7 cellular contexts compared by ENCODE assay signal in genomic region chr16:81003610-81004460, GRCh38. TPM values are rescaled to one million over a fixed set of nuclear protein-coding genes. Genes with fewer than 3 reads are reported as not detected.
A peak's percentile ranks its signal among the peaks of the same experiment; 100 is the strongest.
DNase-seq lines count a peak whose midpoint lies in the region; ATAC-seq and TF ChIP-seq lines count a peak whose summit lies in the region.

No MANE protein-coding gene starts in this region.

- H3K9me3 Mint-ChIP-seq in HFFc6, result no peaks in the 10 kb centered on the region
- H3K9me3 Mint-ChIP-seq in stimulated activated naive B cell treated with anti-CD40 and anti-IgM and Interleukin-4, amounts not matched to agents 10 μg/mL and 1 μg/mL and 100 μg/mL, for 72 hours, result no peaks in the 10 kb centered on the region

- H3K4me3 ChIP-seq in fibroblast of villous mesenchyme (ENCODE audit: low read depth, low read length), result peak overlapping the region; percentile 96

- ATAC-seq in stimulated activated naive B cell treated with anti-CD40 and anti-IgM and Interleukin-4, amounts not matched to agents 10 μg/mL and 1 μg/mL and 100 μg/mL, for 72 hours (replicated peaks), result no peak
- ATAC-seq in GM19023 (IDR thresholded peaks at IDR 0.05; ENCODE audit: unreplicated experiment), result no peak

- peaks cover 27% of the 10 kb centered on the region for H3K36me3 Mint-ChIP-seq in HFFc6 (ENCODE audit: low read depth)
- H3K36me3 Mint-ChIP-seq in stimulated activated naive B cell treated with anti-CD40 and anti-IgM and Interleukin-4, amounts not matched to agents 10 μg/mL and 1 μg/mL and 100 μg/mL, for 72 hours, result peaks cover 4 to 32% of the 10 kb centered on the region in 2 donors

- TF ChIP-seq CTCF in HFFc6 (IDR thresholded peaks at IDR 0.05) (no peak), VCaP (conservative IDR thresholded peaks at IDR 0.05) (no peak), fibroblast of villous mesenchyme (IDR thresholded peaks at IDR 0.05; ENCODE audit: insufficient read depth, low read depth, low read length) (no peak)

- H3K27ac ChIP-seq in VCaP, result peak overlapping the region; percentile 90

- H3K4me1 Mint-ChIP-seq in HFFc6 (ENCODE audit: low read depth), result peaks cover 54% of the 10 kb centered on the region
- peaks cover 32 to 81% of the 10 kb centered on the region in 2 donors for H3K4me1 Mint-ChIP-seq in stimulated activated naive B cell treated with anti-CD40 and anti-IgM and Interleukin-4, amounts not matched to agents 10 μg/mL and 1 μg/mL and 100 μg/mL, for 72 hours

- H3K27me3 Mint-ChIP-seq in HFFc6 (ENCODE audit: insufficient read depth), result peaks cover 3% of the 10 kb centered on the region
- H3K27me3 Mint-ChIP-seq in stimulated activated naive B cell treated with anti-CD40 and anti-IgM and Interleukin-4, amounts not matched to agents 10 μg/mL and 1 μg/mL and 100 μg/mL, for 72 hours, result no peaks in the 10 kb centered on the region

- peak overlapping the region; percentile 86 for H3K27ac Mint-ChIP-seq in HFFc6
- H3K27ac Mint-ChIP-seq in stimulated activated naive B cell treated with anti-CD40 and anti-IgM and Interleukin-4, amounts not matched to agents 10 μg/mL and 1 μg/mL and 100 μg/mL, for 72 hours, result peak overlapping the region; percentile 79

- H3K4me3 Mint-ChIP-seq in HFFc6, result peak overlapping the region; percentile 93
- H3K4me3 Mint-ChIP-seq in stimulated activated naive B cell treated with anti-CD40 and anti-IgM and Interleukin-4, amounts not matched to agents 10 μg/mL and 1 μg/mL and 100 μg/mL, for 72 hours, result peak overlapping the region; percentile 48 to 74

- DNase-seq in HFFc6 (no peak), fibroblast of villous mesenchyme (ENCODE audit: low read depth) (peak; percentile 70), AG08395 (ENCODE audit: low spot score) (no peak), cerebellar nuclear complex (lab: John Stamatoyannopoulos, UW) (no peak)
- DNase-seq in stimulated activated naive B cell treated with anti-CD40 and anti-IgM and Interleukin-4, amounts not matched to agents 10 μg/mL and 1 μg/mL and 100 μg/mL, for 72 hours, result no peak

RNA-seq across cellular contexts. Expression of gene CMC2, which starts 2.9 kb away (rescaled TPM):
- total RNA-seq in HFFc6 (2021; fragmentation: NEBNext Ultra II Directional; extraction: Animal tissue kit (Norgen Biotek cat#: 25700)), result 10 to 100 TPM; 64.7 to 82.7 (median 74.8) TPM
- 28.0 and 30.7 TPM in 2 replicates for total RNA-seq in fibroblast of villous mesenchyme

RNA-seq across cellular contexts. Expression of gene CENPN, which starts 3.2 kb away (rescaled TPM):
- total RNA-seq in HFFc6 (2021; fragmentation: NEBNext Ultra II Directional; extraction: Animal tissue kit (Norgen Biotek cat#: 25700)), result 10 to 100 TPM; 32.3 to 52.3 (median 50.8) TPM
- 44.5 and 64.8 TPM in 2 replicates for total RNA-seq in fibroblast of villous mesenchyme

RNA-seq across cellular contexts. Expression of gene ATMIN, which starts 31.8 kb away (rescaled TPM):
- 10 to 100 TPM; 24.3 to 35.6 (median 29.7) TPM for total RNA-seq in HFFc6 (2021; fragmentation: NEBNext Ultra II Directional; extraction: Animal tissue kit (Norgen Biotek cat#: 25700))
- total RNA-seq in fibroblast of villous mesenchyme, result 36.4 and 54.0 TPM in 2 replicates
